ENCODE assay signal across 8 cellular contexts in genomic region chr19:46860125-46860845, GRCh38. TPM values are rescaled to one million over a fixed set of nuclear protein-coding genes. Genes with fewer than 3 reads are reported as not detected.
A peak's percentile ranks its signal among the peaks of the same experiment; 100 is the strongest.
DNase-seq lines count a peak whose midpoint lies in the region; ATAC-seq and TF ChIP-seq lines count a peak whose summit lies in the region.

No MANE protein-coding gene starts in this region.

- peaks cover 56% of the 10 kb centered on the region for H3K79me2 ChIP-seq in GM23338 (replicated peaks; ENCODE audit: insufficient read depth)

- peak overlapping the region; percentile 96 for H3K27ac Mint-ChIP-seq in GM23338
- peak overlapping the region; percentile 23 to 99 (median 94) for H3K27ac Mint-ChIP-seq in naive thymus-derived CD8-positive, alpha-beta T cell

- 0 out of 3 replicates have a peak, but pooled peaks cover 1% of the 10 kb centered on the region for H3K36me3 Mint-ChIP-seq in GM23338 (ENCODE audit: low read depth)
- H3K36me3 Mint-ChIP-seq in naive thymus-derived CD8-positive, alpha-beta T cell: no peaks in the 10 kb centered on the region

- H2AFZ ChIP-seq in GM23338: no peak overlapping the region

- H3K4me3 ChIP-seq in GM23338: peak overlapping the region; percentile 95

- H3K4me2 ChIP-seq in GM23338: peak overlapping the region; percentile 87

- peaks cover 19% of the 10 kb centered on the region for H3K4me1 Mint-ChIP-seq in GM23338
- peaks cover 6 to 24% (median 17%) of the 10 kb centered on the region in 4 donors for H3K4me1 Mint-ChIP-seq in naive thymus-derived CD8-positive, alpha-beta T cell

- DNase-seq in DMS79 treated with DMSO at 0.1 percent for 48 hours (lab: John Stamatoyannopoulos, UW) (peak; percentile 98), GM23338 (ENCODE audit: low spot score) (peak; percentile 99), Kasumi-1 (lab: John Stamatoyannopoulos, UW) (peak; percentile 96 to 99), RKO (ENCODE audit: low spot score) (peak; percentile 97), fibroblast of gingiva (ENCODE audit: low read depth) (peak; percentile 99)
- DNase-seq in activated T-helper 1 cell treated with anti-CD3 and anti-CD28 coated beads, Interleukin-2, amount 50 U/mL, for 16 hours (ENCODE audit: low read depth in 1 of 2, low spot score in 1 of 2): peak; percentile 89 to 90
- peak; percentile 88 to 96 (median 92) for DNase-seq in naive thymus-derived CD8-positive, alpha-beta T cell
- DNase-seq in stimulated activated naive CD4-positive, alpha-beta T cell (lab: John Stamatoyannopoulos, UW): peak; percentile 89 to 98 (median 94)

- H4K20me1 ChIP-seq in GM23338 (replicated peaks; ENCODE audit: insufficient read depth): peaks cover 22% of the 10 kb centered on the region

- no peaks in the 10 kb centered on the region for H3K9me2 ChIP-seq in GM23338 (ENCODE audit: insufficient read depth)

- H3K27ac ChIP-seq in GM23338 (ENCODE audit: low read depth): peak overlapping the region; percentile 97

- peaks cover 3% of the 10 kb centered on the region; the same call in 1 of the 2 replicates for H3K27me3 ChIP-seq in GM23338 (ENCODE audit: insufficient read depth)

- H3K4me3 Mint-ChIP-seq in GM23338: peak overlapping the region; percentile 77
- peak overlapping the region in 9 of 10 donors; percentile 92 to 98 (median 95) for H3K4me3 Mint-ChIP-seq in naive thymus-derived CD8-positive, alpha-beta T cell

- peaks cover 14% of the 10 kb centered on the region for H3K27me3 Mint-ChIP-seq in GM23338 (ENCODE audit: insufficient read depth, low read depth, poor library complexity)
- no peaks in the 10 kb centered on the region for H3K27me3 Mint-ChIP-seq in naive thymus-derived CD8-positive, alpha-beta T cell

- no peaks in the 10 kb centered on the region for H3K36me3 ChIP-seq in GM23338 (ENCODE audit: insufficient read depth)

- peaks cover 40% of the 10 kb centered on the region for H3K4me1 ChIP-seq in GM23338 (ENCODE audit: insufficient read depth)

- H3F3A ChIP-seq in GM23338 (replicated peaks; ENCODE audit: low read depth): peaks cover 38% of the 10 kb centered on the region

- no peaks in the 10 kb centered on the region; the same call in 2 of the 3 replicates for H3K9me3 Mint-ChIP-seq in GM23338
- peaks cover 0 to 1% (median 0%) of the 10 kb centered on the region in 9 donors for H3K9me3 Mint-ChIP-seq in naive thymus-derived CD8-positive, alpha-beta T cell

- no peak for TF ChIP-seq CTCF in GM23338 (conservative IDR thresholded peaks at IDR 0.05; ENCODE audit: low read depth in 2 of 2)

- POLR2A ChIA-PET in naive thymus-derived CD8-positive, alpha-beta T cell (lab: Charles Lee): interaction anchor here (0.6 to 1.8 kb wide), 5 partner anchors 10 to 1778 kb away, joined by 3 to 5 read pairs (median 4); partner anchors contain the start of genes AP2S1 and ZC3H4

- ATAC-seq in GM23338: peak; percentile 70
- peak; percentile 75 to 78 for ATAC-seq in naive thymus-derived CD8-positive, alpha-beta T cell

TF ChIP-seq in GM23338, 12 proteins besides CTCF, POLR2A, EP300 and RAD21:
- TF ChIP-seq ETS1 (IDR thresholded peaks at IDR 0.05): no peak
- peak; percentile 88 for TF ChIP-seq POLR2AphosphoS5 (IDR thresholded peaks at IDR 0.05; ENCODE audit: low read depth)
- peak; percentile 59; the same call in 1 of the 2 replicates for TF ChIP-seq CREB1 (CRISPR knock-in tag; IDR thresholded peaks at IDR 0.05; ENCODE audit: low read depth)

RNA-seq across cellular contexts. Expression of gene ARHGAP35, which starts 0.5 kb away (rescaled TPM):
- total RNA-seq in GM23338 (2014; rRNA removed; shearing (Covaris generic)): 49.4 and 57.7 TPM in 2 replicates
- 13.6 and 14.4 TPM in 2 replicates for polyA plus RNA-seq in GM23338 (2016; fragmentation: Nextera tagmentation; extraction: Ambion mirVana)
- total RNA-seq in naive thymus-derived CD8-positive, alpha-beta T cell: 10 to 100 TPM; 27.3 TPM
- polyA plus RNA-seq in naive thymus-derived CD8-positive, alpha-beta T cell: 1 to 10 TPM; 2.0 to 3.3 (median 2.1) TPM

RNA-seq across cellular contexts. Expression of gene AP2S1, which starts 9.6 kb away (rescaled TPM):
- 115 and 140 TPM in 2 replicates for total RNA-seq in GM23338 (2014; rRNA removed; shearing (Covaris generic))
- 278 and 299 TPM in 2 replicates for polyA plus RNA-seq in GM23338 (2016; fragmentation: Nextera tagmentation; extraction: Ambion mirVana)
- 10 to 100 TPM; 39.3 to 40.6 TPM for total RNA-seq in naive thymus-derived CD8-positive, alpha-beta T cell
- 10 to 100 TPM; 63.8 to 68.3 (median 65.2) TPM for polyA plus RNA-seq in naive thymus-derived CD8-positive, alpha-beta T cell

Comparison
In these comparisons a context has a peak if more than half of its experiments do, and no peak if none do; other contexts are left out.
1. Peak in every context shown above with its lines: DNase-seq, ATAC-seq, H3K4me3 ChIP-seq and H3K27ac ChIP-seq.